1 cellular context compared by ENCODE assay signal in genomic region chr5:150429410-150429873, GRCh38.
TF ChIP-seq lines count a peak whose summit lies in the region.

No MANE protein-coding gene starts in this region.

TF ChIP-seq in HepG2, 621 proteins besides CTCF, POLR2A, EP300 and RAD21 (continued from another document and continues in another):
- TF ChIP-seq GRHL1 (CRISPR knock-in tag; conservative IDR thresholded peaks at IDR 0.05), result no peak
- TF ChIP-seq ZNF563 (CRISPR knock-in tag; IDR thresholded peaks at IDR 0.05), result no peak
- TF ChIP-seq ZNF850 (CRISPR knock-in tag; conservative IDR thresholded peaks at IDR 0.05), result no peak
- no peak for TF ChIP-seq ZNF12 (CRISPR knock-in tag; IDR thresholded peaks at IDR 0.05)
- TF ChIP-seq PAWR (CRISPR knock-in tag; IDR thresholded peaks at IDR 0.05; ENCODE audit: borderline replicate concordance), result no peak
- no peak for TF ChIP-seq KMT2B (CRISPR knock-in tag; IDR thresholded peaks at IDR 0.05)
- TF ChIP-seq ZNF263 (CRISPR knock-in tag; IDR thresholded peaks at IDR 0.05), result peak; percentile 51; the same call in 1 of the 2 replicates
- TF ChIP-seq ELF1 (CRISPR knock-in tag; IDR thresholded peaks at IDR 0.05), result no peak
- no peak for TF ChIP-seq SMARCC2 (IDR thresholded peaks at IDR 0.05)
- no peak for TF ChIP-seq ZNF510 (CRISPR knock-in tag; IDR thresholded peaks at IDR 0.05; ENCODE audit: low read depth)
- TF ChIP-seq NBN (conservative IDR thresholded peaks at IDR 0.05), result no peak
- no peak for TF ChIP-seq ZBTB3 (CRISPR knock-in tag; IDR thresholded peaks at IDR 0.05; ENCODE audit: borderline replicate concordance, low read depth)
- no peak for TF ChIP-seq FOXM1 (CRISPR knock-in tag; IDR thresholded peaks at IDR 0.05)
- TF ChIP-seq PHF20 (CRISPR knock-in tag; IDR thresholded peaks at IDR 0.05), result no peak
- TF ChIP-seq RXRA (CRISPR knock-in tag; IDR thresholded peaks at IDR 0.05), result peak; percentile 57; the same call in 1 of the 2 replicates
- peak; percentile 82 for TF ChIP-seq NR2F2 (IDR thresholded peaks at IDR 0.05; ENCODE audit: borderline replicate concordance, low read depth)
- TF ChIP-seq NCOA5 (CRISPR knock-in tag; IDR thresholded peaks at IDR 0.05), result no peak
- no peak for TF ChIP-seq ZNF646 (CRISPR knock-in tag; IDR thresholded peaks at IDR 0.05)
- peak; percentile 75 for TF ChIP-seq NR2F6 (IDR thresholded peaks at IDR 0.05)
- peak; percentile 89 for TF ChIP-seq NR2F6 (CRISPR knock-in tag; IDR thresholded peaks at IDR 0.05)
- TF ChIP-seq RFXANK (CRISPR knock-in tag; IDR thresholded peaks at IDR 0.05), result no peak
- TF ChIP-seq AHR (CRISPR knock-in tag; IDR thresholded peaks at IDR 0.05), result no peak
- TF ChIP-seq YEATS2 (CRISPR knock-in tag; IDR thresholded peaks at IDR 0.05; ENCODE audit: borderline replicate concordance), result no peak
- TF ChIP-seq ZNF292 (CRISPR knock-in tag; IDR thresholded peaks at IDR 0.05; ENCODE audit: borderline replicate concordance, low read depth), result peak; percentile 38; the same call in 1 of the 2 replicates
- TF ChIP-seq ETS1 (CRISPR knock-in tag; IDR thresholded peaks at IDR 0.05), result no peak
- TF ChIP-seq WIZ (CRISPR knock-in tag; IDR thresholded peaks at IDR 0.05), result no peak
- no peak for TF ChIP-seq MXI1 (IDR thresholded peaks at IDR 0.05; ENCODE audit: borderline replicate concordance, low read depth, low read length)
- peak; percentile 14; the same call in 1 of the 2 replicates for TF ChIP-seq TBX3 (IDR thresholded peaks at IDR 0.05; ENCODE audit: borderline replicate concordance)
- TF ChIP-seq ZNF318 (CRISPR knock-in tag; IDR thresholded peaks at IDR 0.05), result no peak
- TF ChIP-seq THAP11 (CRISPR knock-in tag; IDR thresholded peaks at IDR 0.05), result no peak
- TF ChIP-seq ZNF33A (CRISPR knock-in tag; IDR thresholded peaks at IDR 0.05; ENCODE audit: borderline replicate concordance), result no peak
- TF ChIP-seq ZNF253 (CRISPR knock-in tag; IDR thresholded peaks at IDR 0.05; ENCODE audit: borderline replicate concordance), result no peak
- TF ChIP-seq BORCS8-MEF2B (CRISPR knock-in tag; IDR thresholded peaks at IDR 0.05), result no peak
- TF ChIP-seq PBX3 (CRISPR knock-in tag; IDR thresholded peaks at IDR 0.05; ENCODE audit: borderline replicate concordance), result no peak
- peak; percentile 87 for TF ChIP-seq HNF4A (CRISPR knock-in tag; IDR thresholded peaks at IDR 0.05)
- TF ChIP-seq ZNF839 (CRISPR knock-in tag; IDR thresholded peaks at IDR 0.05; ENCODE audit: borderline replicate concordance), result no peak
- no peak for TF ChIP-seq ZNF615 (CRISPR knock-in tag; IDR thresholded peaks at IDR 0.05; ENCODE audit: borderline replicate concordance)
- TF ChIP-seq ZBTB8A (CRISPR knock-in tag; IDR thresholded peaks at IDR 0.05; ENCODE audit: borderline replicate concordance, low read depth), result no peak
- TF ChIP-seq ZNF414 (CRISPR knock-in tag; IDR thresholded peaks at IDR 0.05), result no peak
- TF ChIP-seq THRA (CRISPR knock-in tag; IDR thresholded peaks at IDR 0.05; ENCODE audit: borderline replicate concordance), result 0 out of 2 replicates have a peak, but pooled peaks have one; percentile 18
- 0 out of 2 replicates have a peak, but pooled peaks have one; percentile 23 for TF ChIP-seq RXRB (CRISPR knock-in tag; IDR thresholded peaks at IDR 0.05; ENCODE audit: borderline replicate concordance)
- TF ChIP-seq TAF1 (CRISPR knock-in tag; IDR thresholded peaks at IDR 0.05), result no peak
- no peak for TF ChIP-seq ZNF234 (CRISPR knock-in tag; conservative IDR thresholded peaks at IDR 0.05)
- no peak for TF ChIP-seq MATR3 (CRISPR knock-in tag; IDR thresholded peaks at IDR 0.05)
- TF ChIP-seq ZNF235 (CRISPR knock-in tag; IDR thresholded peaks at IDR 0.05; ENCODE audit: borderline replicate concordance), result no peak
- TF ChIP-seq ZNF660 (CRISPR knock-in tag; IDR thresholded peaks at IDR 0.05; ENCODE audit: borderline replicate concordance, low read depth), result no peak
- no peak for TF ChIP-seq CCAR2 (optimal IDR thresholded peaks at IDR 0.05; ENCODE audit: low read depth, low read length)
- no peak for TF ChIP-seq ZNF616 (CRISPR knock-in tag; IDR thresholded peaks at IDR 0.05; ENCODE audit: low read depth)
